1 cellular context compared by ENCODE assay signal in the genomic region with DNA sequence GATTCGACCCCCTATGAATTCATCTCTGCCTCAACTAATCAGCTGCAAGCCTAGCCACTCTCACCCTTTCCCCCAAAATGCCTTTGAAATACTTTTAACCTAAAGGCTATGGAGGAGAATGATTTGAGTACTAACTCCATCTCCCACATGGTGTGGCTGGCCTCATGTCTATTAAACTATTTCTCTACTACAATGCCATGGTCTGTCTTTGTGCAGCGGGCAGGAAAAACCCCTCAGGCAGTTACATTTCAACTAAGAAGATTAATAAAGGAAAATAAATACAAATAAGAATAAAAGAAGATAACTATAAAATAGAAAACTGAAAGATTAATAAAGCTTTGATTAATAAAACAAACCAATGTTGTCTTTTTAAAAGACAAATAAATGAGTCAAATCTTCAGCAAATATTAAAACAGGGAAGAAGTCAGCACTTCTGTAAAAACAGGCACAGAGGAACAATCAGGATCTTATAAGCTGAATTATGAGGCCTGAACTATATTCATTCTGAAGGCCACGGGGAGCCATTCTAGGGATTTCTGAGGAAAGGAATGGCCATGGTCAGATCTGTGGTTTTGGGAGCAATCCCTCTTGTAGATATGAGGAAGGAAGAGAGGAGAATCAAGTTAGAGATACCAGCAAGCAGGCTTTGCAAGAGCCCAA.
TF ChIP-seq lines count a peak whose summit lies in the region.

No MANE protein-coding gene starts in this region.

TF ChIP-seq in GM23338, 12 proteins besides CTCF, POLR2A, EP300 and RAD21 (continued from another document):
- TF ChIP-seq, protein P1, sequence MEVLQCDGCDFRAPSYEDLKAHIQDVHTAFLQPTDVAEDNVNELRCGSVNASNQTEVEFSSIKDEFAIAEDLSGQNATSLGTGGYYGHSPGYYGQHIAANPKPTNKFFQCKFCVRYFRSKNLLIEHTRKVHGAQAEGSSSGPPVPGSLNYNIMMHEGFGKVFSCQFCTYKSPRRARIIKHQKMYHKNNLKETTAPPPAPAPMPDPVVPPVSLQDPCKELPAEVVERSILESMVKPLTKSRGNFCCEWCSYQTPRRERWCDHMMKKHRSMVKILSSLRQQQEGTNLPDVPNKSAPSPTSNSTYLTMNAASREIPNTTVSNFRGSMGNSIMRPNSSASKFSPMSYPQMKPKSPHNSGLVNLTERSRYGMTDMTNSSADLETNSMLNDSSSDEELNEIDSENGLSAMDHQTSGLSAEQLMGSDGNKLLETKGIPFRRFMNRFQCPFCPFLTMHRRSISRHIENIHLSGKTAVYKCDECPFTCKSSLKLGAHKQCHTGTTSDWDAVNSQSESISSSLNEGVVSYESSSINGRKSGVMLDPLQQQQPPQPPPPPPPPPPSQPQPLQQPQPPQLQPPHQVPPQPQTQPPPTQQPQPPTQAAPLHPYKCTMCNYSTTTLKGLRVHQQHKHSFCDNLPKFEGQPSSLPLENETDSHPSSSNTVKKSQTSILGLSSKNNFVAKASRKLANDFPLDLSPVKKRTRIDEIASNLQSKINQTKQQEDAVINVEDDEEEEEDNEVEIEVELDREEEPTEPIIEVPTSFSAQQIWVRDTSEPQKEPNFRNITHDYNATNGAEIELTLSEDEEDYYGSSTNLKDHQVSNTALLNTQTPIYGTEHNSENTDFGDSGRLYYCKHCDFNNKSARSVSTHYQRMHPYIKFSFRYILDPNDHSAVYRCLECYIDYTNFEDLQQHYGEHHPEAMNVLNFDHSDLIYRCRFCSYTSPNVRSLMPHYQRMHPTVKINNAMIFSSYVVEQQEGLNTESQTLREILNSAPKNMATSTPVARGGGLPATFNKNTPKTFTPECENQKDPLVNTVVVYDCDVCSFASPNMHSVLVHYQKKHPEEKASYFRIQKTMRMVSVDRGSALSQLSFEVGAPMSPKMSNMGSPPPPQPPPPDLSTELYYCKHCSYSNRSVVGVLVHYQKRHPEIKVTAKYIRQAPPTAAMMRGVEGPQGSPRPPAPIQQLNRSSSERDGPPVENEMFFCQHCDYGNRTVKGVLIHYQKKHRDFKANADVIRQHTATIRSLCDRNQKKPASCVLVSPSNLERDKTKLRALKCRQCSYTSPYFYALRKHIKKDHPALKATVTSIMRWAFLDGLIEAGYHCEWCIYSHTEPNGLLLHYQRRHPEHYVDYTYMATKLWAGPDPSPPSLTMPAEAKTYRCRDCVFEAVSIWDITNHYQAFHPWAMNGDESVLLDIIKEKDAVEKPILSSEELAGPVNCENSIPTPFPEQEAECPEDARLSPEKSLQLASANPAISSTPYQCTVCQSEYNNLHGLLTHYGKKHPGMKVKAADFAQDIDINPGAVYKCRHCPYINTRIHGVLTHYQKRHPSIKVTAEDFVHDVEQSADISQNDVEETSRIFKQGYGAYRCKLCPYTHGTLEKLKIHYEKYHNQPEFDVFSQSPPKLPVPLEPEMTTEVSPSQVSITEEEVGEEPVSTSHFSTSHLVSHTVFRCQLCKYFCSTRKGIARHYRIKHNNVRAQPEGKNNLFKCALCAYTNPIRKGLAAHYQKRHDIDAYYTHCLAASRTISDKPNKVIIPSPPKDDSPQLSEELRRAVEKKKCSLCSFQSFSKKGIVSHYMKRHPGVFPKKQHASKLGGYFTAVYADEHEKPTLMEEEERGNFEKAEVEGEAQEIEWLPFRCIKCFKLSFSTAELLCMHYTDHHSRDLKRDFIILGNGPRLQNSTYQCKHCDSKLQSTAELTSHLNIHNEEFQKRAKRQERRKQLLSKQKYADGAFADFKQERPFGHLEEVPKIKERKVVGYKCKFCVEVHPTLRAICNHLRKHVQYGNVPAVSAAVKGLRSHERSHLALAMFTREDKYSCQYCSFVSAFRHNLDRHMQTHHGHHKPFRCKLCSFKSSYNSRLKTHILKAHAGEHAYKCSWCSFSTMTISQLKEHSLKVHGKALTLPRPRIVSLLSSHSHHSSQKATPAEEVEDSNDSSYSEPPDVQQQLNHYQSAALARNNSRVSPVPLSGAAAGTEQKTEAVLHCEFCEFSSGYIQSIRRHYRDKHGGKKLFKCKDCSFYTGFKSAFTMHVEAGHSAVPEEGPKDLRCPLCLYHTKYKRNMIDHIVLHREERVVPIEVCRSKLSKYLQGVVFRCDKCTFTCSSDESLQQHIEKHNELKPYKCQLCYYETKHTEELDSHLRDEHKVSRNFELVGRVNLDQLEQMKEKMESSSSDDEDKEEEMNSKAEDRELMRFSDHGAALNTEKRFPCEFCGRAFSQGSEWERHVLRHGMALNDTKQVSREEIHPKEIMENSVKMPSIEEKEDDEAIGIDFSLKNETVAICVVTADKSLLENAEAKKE (CRISPR knock-in tag; IDR thresholded peaks at IDR 0.05), result no peak
- TF ChIP-seq CREB1 (CRISPR knock-in tag; IDR thresholded peaks at IDR 0.05; ENCODE audit: low read depth), result no peak
- TF ChIP-seq JUNB (IDR thresholded peaks at IDR 0.05; ENCODE audit: unreplicated experiment), result no peak
- TF ChIP-seq STAT1 (IDR thresholded peaks at IDR 0.05; ENCODE audit: unreplicated experiment), result no peak
